Comparison of ENCODE assay signal across 1 cellular context in the genomic region with DNA sequence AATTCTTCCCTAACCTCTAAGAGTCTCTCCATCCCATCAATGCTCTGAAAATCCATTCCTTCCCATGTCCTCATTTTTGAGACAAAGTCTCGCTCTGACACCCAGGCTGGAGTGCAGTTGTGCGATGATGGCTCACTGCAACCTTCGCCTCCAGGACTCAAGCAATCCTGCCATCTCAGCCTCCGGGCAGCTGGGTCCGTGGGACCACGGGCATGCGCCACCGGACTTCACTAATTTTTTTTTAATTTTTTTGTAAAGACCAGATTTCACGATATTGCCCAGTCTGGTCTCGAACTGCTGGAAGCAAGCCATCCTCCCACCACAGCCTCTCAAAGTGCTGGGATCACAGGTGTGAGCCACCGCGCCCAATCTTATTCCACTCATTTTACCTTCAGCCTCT.
TF ChIP-seq lines count a peak whose summit lies in the region.

No MANE protein-coding gene starts in this region.

TF ChIP-seq in endothelial cell of umbilical vein, 7 proteins besides CTCF, POLR2A, EP300 and RAD21:
- TF ChIP-seq EZH2 (IDR thresholded peaks at IDR 0.05; ENCODE audit: borderline replicate concordance, low read depth, low read length, severe bottlenecking) (no peak), GATA2 (IDR thresholded peaks at IDR 0.05; ENCODE audit: insufficient read depth, insufficient read length, low read depth, low read length) (no peak), MYC (IDR thresholded peaks at IDR 0.05; ENCODE audit: low read depth, low read length) (no peak), JUN (IDR thresholded peaks at IDR 0.05; ENCODE audit: borderline replicate concordance, insufficient read depth, insufficient read length, low read depth) (no peak), POLR2AphosphoS5 (IDR thresholded peaks at IDR 0.05; ENCODE audit: insufficient read depth, low read depth, low read length) (no peak), FOS (IDR thresholded peaks at IDR 0.05; ENCODE audit: borderline replicate concordance, insufficient read depth, low read length) (no peak)
- TF ChIP-seq, protein P1, sequence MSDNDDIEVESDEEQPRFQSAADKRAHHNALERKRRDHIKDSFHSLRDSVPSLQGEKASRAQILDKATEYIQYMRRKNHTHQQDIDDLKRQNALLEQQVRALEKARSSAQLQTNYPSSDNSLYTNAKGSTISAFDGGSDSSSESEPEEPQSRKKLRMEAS (IDR thresholded peaks at IDR 0.05; ENCODE audit: insufficient read depth, insufficient read length): no peak
